ENCODE assay signal across 8 cellular contexts in the genomic region with DNA sequence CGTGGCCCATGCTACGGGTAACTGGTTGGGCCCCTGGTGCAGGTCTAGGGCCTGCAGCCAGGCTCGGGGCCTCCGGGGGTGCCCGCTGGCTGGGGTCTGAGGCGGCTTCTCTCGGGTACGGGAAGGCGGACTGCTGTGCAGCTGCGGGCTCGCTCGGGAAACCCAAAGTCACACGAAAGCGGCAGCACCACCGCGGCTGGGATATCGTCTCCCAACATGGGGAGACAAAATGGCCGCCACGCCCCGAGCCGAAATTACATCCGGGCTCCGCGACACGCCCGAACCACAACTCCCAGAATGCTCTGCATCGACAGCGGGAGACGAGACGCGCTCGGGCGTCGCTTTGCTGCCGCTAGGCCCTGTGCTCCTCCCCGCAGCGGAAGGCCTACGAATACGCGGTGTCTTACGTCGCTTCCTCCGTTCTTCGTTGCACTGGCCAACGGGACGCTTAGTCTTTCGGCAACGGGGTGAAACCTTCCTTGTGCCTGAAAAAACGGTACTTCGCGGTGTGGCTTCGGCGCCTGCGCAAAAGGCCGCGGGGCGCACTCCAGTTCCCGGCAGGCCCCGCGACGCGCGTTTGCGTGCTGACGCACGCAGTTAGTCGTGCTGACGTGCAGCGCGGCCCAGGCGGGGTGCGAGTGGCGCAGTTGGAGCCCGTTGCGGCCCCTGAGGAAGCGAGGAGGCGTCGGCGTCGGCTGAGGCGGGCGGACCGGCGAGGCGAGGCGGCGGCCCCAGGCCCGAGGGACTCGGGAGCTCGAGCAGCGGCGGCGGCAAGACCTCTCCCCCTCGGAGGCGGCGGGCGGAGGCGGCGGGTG. TPM values are rescaled to one million over a fixed set of nuclear protein-coding genes. Genes with fewer than 3 reads are reported as not detected.
DNase-seq lines count a peak whose midpoint lies in the region; ATAC-seq and TF ChIP-seq lines count a peak whose summit lies in the region.

A gene (plus strand): TSS at position 604 of the 815 bp plus-strand sequence. CDS start 3,727 bp downstream, outside the sequence.

- H3K36me3 Mint-ChIP-seq in activated T-cell treated with anti-CD3 and anti-CD28 coated beads, Interleukin-2, amount 50 U/mL, for 24 hours (ENCODE audit: low read depth): peaks cover 68% of the 10 kb centered on the region

- peaks cover 44% of the 10 kb centered on the region for H3K4me1 Mint-ChIP-seq in activated T-cell treated with anti-CD3 and anti-CD28 coated beads, Interleukin-2, amount 50 U/mL, for 24 hours (ENCODE audit: low read depth)

- H3K9me3 Mint-ChIP-seq in activated T-cell treated with anti-CD3 and anti-CD28 coated beads, Interleukin-2, amount 50 U/mL, for 24 hours: peaks cover 2% of the 10 kb centered on the region

- H3K27me3 ChIP-seq in mucosa of rectum (ENCODE audit: control insufficient read depth in 2 of 2, insufficient read depth in 2 of 2, low read length in 2 of 2): no peaks in the 10 kb centered on the region

- H3K4me3 Mint-ChIP-seq in activated T-cell treated with anti-CD3 and anti-CD28 coated beads, Interleukin-2, amount 50 U/mL, for 24 hours: peak within 1 kb of the TSS; percentile 87

- peaks cover 7 to 8% of the 10 kb centered on the region in 2 donors for H3K36me3 ChIP-seq in mucosa of rectum (ENCODE audit: control insufficient read depth in 2 of 2, insufficient read depth in 2 of 2, low read length in 2 of 2)

- H3K4me3 ChIP-seq in mucosa of rectum (ENCODE audit: low read length in 2 of 2): peak within 1 kb of the TSS; percentile 95 to 98

- H3K9me3 ChIP-seq in mucosa of rectum (ENCODE audit: control insufficient read depth in 2 of 2, low read length in 2 of 2): no peaks in the 10 kb centered on the region

- DNase-seq in DMS79 (lab: John Stamatoyannopoulos, UW) (peak; percentile 92), KG1 (lab: John Stamatoyannopoulos, UW) (peak; percentile 96), erythroblast (lab: John Stamatoyannopoulos, UW) (peak; percentile 98 to 99)
- peak; percentile 96 for DNase-seq in activated T-cell treated with anti-CD3 and anti-CD28 coated beads, Interleukin-2, amount 50 U/mL, for 24 hours
- peak; percentile 87 to 88 for DNase-seq in stimulated activated CD8-positive, alpha-beta memory T cell treated with anti-CD3 and anti-CD28 coated beads, Interleukin-4, amount 100 ng/mL, for 4 hours (ENCODE audit: low read depth in 2 of 2, low spot score in 1 of 2)

- H3K27me3 Mint-ChIP-seq in activated T-cell treated with anti-CD3 and anti-CD28 coated beads, Interleukin-2, amount 50 U/mL, for 24 hours: no peaks in the 10 kb centered on the region

- peak within 1 kb of the TSS; percentile 100 for H3K27ac Mint-ChIP-seq in activated T-cell treated with anti-CD3 and anti-CD28 coated beads, Interleukin-2, amount 50 U/mL, for 24 hours

- peak; percentile 96 for TF ChIP-seq POLR2A in erythroblast (IDR thresholded peaks at IDR 0.05; ENCODE audit: low read length)

- H3K9ac ChIP-seq in mucosa of rectum (ENCODE audit: low read depth in 1 of 2, low read length in 2 of 2): peak within 1 kb of the TSS; percentile 92 to 98

- ATAC-seq in GM21737 (IDR thresholded peaks at IDR 0.05; ENCODE audit: unreplicated experiment): peak; percentile 70

- peak within 1 kb of the TSS; percentile 99 to 100 for H3K27ac ChIP-seq in mucosa of rectum (ENCODE audit: low read depth in 2 of 2, low read length in 2 of 2)

- H3K4me1 ChIP-seq in mucosa of rectum (ENCODE audit: control insufficient read depth in 2 of 2, insufficient read depth in 2 of 2, low read length in 2 of 2): peaks cover 19 to 25% of the 10 kb centered on the region in 2 donors

TF ChIP-seq in PFSK-1, 5 proteins besides CTCF, POLR2A, EP300 and RAD21:
- TF ChIP-seq SIN3A (IDR thresholded peaks at IDR 0.05; ENCODE audit: borderline replicate concordance, insufficient read depth, low read length) (no peak), TAF1 (IDR thresholded peaks at IDR 0.05; ENCODE audit: borderline replicate concordance, insufficient read depth, low read length) (0 out of 2 replicates have a peak, but pooled peaks have one; percentile 38), FOXP2 (optimal IDR thresholded peaks at IDR 0.05; ENCODE audit: borderline replicate concordance, extremely low read depth, extremely low read length, insufficient read depth) (peak; percentile 70), POLR2AphosphoS5 (IDR thresholded peaks at IDR 0.05; ENCODE audit: low read depth, low read length) (peak; percentile 77)
- TF ChIP-seq, protein P1, sequence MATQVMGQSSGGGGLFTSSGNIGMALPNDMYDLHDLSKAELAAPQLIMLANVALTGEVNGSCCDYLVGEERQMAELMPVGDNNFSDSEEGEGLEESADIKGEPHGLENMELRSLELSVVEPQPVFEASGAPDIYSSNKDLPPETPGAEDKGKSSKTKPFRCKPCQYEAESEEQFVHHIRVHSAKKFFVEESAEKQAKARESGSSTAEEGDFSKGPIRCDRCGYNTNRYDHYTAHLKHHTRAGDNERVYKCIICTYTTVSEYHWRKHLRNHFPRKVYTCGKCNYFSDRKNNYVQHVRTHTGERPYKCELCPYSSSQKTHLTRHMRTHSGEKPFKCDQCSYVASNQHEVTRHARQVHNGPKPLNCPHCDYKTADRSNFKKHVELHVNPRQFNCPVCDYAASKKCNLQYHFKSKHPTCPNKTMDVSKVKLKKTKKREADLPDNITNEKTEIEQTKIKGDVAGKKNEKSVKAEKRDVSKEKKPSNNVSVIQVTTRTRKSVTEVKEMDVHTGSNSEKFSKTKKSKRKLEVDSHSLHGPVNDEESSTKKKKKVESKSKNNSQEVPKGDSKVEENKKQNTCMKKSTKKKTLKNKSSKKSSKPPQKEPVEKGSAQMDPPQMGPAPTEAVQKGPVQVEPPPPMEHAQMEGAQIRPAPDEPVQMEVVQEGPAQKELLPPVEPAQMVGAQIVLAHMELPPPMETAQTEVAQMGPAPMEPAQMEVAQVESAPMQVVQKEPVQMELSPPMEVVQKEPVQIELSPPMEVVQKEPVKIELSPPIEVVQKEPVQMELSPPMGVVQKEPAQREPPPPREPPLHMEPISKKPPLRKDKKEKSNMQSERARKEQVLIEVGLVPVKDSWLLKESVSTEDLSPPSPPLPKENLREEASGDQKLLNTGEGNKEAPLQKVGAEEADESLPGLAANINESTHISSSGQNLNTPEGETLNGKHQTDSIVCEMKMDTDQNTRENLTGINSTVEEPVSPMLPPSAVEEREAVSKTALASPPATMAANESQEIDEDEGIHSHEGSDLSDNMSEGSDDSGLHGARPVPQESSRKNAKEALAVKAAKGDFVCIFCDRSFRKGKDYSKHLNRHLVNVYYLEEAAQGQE (IDR thresholded peaks at IDR 0.05; ENCODE audit: insufficient read depth in 1 of 2, low read depth in 2 of 2, low read length in 2 of 2): no peak; a peak in 1 of 4 replicates

RNA-seq across cellular contexts. Expression of the gene that starts here (rescaled TPM):
- polyA plus RNA-seq in PFSK-1 (2012; ENCODE audit: insufficient read length, low read depth): 338 TPM

Comparison
In these comparisons a context has a peak if more than half of its experiments do, and no peak if none do; other contexts are left out.
1. Peak in every context shown above with its lines: DNase-seq, ATAC-seq, H3K4me3 ChIP-seq and H3K27ac ChIP-seq.